Comparison of ENCODE assay signal across 8 cellular contexts in genomic region chr2:10079192-10079930, GRCh38. TPM values are rescaled to one million over a fixed set of nuclear protein-coding genes. Genes with fewer than 3 reads are reported as not detected.
DNase-seq lines count a peak whose midpoint lies in the region; ATAC-seq and TF ChIP-seq lines count a peak whose summit lies in the region.

No MANE protein-coding gene starts in this region.

- peaks cover 0 to 16% of the 10 kb centered on the region in 2 donors for H3K27me3 ChIP-seq in breast epithelium

- no peak for TF ChIP-seq POLR2A in breast epithelium (IDR thresholded peaks at IDR 0.05)

- ATAC-seq in GM21786 (IDR thresholded peaks at IDR 0.05; ENCODE audit: unreplicated experiment), result peak; percentile 1

- H3K9me3 ChIP-seq in breast epithelium, result no peaks in the 10 kb centered on the region

- H3K4me3 ChIP-seq in breast epithelium (peak overlapping the region; percentile 57 to 80 (median 58)), skin epidermis (peak overlapping the region; percentile 28 to 56 (median 41))

- H3K27ac ChIP-seq in breast epithelium (peak overlapping the region; percentile 48 to 82), skin epidermis (peak overlapping the region in 19 of 21 experiments; percentile 42 to 87 (median 75))

- TF ChIP-seq CTCF in breast epithelium (IDR thresholded peaks at IDR 0.05), result no peak

- intact Hi-C loops in breast epithelium (cut with DNase I; ENCODE audit: low total_unique reads), result no loop called here

- peak; percentile 54 for DNase-seq in DMS79 (lab: John Stamatoyannopoulos, UW)
- peak; percentile 53 for DNase-seq in NCI-H2171 treated with DMSO at 0.1 percent for 48 hours (lab: John Stamatoyannopoulos, UW)
- no peak for DNase-seq in breast epithelium (ENCODE audit: low spot score in 2 of 2)
- peak; percentile 60 for DNase-seq in inferior parietal cortex (ENCODE audit: extremely low spot score)
- no peak for DNase-seq in AML-193 (lab: John Stamatoyannopoulos, UW)
- no peak for DNase-seq in NCI-H526 treated with DMSO at 0.1 percent for 48 hours (lab: John Stamatoyannopoulos, UW)

- H3K4me1 ChIP-seq in breast epithelium, result peaks cover 6 to 7% of the 10 kb centered on the region in 2 donors

- no peaks in the 10 kb centered on the region for H3K36me3 ChIP-seq in breast epithelium

RNA-seq across cellular contexts. Expression of gene CYS1, which starts 0.8 kb away (rescaled TPM):
- 1 to 10 TPM; 1.3 to 2.4 (median 1.6) TPM for total RNA-seq in breast epithelium

RNA-seq across cellular contexts. Expression of gene KLF11, which starts 36.0 kb away (rescaled TPM):
- total RNA-seq in breast epithelium, result 10 to 100 TPM; 22.0 to 27.5 (median 22.2) TPM

RNA-seq across cellular contexts. Expression of gene RRM2, which starts 43.2 kb away (rescaled TPM):
- total RNA-seq in breast epithelium, result 1 to 10 TPM in 2 of 3 donors, under 1 TPM in 1; 0.98 to 2.6 (median 1.6) TPM

Comparison
In these comparisons a context has a peak if more than half of its experiments do, and no peak if none do; other contexts are left out.
1. DNase-seq: peak in DMS79 (single experiment), NCI-H2171 treated with DMSO at 0.1 percent for 48 hours (single experiment) and inferior parietal cortex (single experiment); none in breast epithelium (0 of 2), AML-193 (0 of 2) and NCI-H526 treated with DMSO at 0.1 percent for 48 hours (single experiment).